2 cellular contexts compared by ENCODE assay signal in the genomic region with DNA sequence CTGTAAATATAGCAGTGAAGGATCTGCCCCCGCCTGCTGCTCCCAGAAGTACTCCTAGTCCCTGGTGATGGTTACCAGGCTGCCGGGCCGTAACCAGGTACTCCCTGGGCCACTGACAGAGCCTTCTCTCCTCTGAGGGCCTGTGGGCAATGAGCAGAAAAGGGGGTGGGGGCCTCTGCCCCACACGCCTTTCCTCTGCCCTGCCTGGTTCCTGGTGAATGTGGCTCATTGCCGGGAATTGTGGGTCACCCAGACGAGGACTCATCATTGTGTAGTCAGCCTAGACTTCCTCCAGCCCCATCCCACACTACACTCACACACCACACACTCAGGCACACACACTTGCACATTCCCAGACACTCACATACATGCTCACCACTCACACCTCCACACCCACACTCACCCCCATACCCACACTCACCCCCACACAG.
TF ChIP-seq lines count a peak whose summit lies in the region.

No MANE protein-coding gene starts in this region.

TF ChIP-seq in IMR-90, 13 proteins besides CTCF, POLR2A, EP300 and RAD21:
- peak; percentile 41; the same call in 1 of the 2 replicates for TF ChIP-seq MAZ (IDR thresholded peaks at IDR 0.05; ENCODE audit: borderline replicate concordance, low read depth, low read length)
- peak; percentile 10; the same call in 1 of the 2 replicates for TF ChIP-seq FOS (IDR thresholded peaks at IDR 0.05; ENCODE audit: low read depth, low read length)
- TF ChIP-seq, protein P1, sequence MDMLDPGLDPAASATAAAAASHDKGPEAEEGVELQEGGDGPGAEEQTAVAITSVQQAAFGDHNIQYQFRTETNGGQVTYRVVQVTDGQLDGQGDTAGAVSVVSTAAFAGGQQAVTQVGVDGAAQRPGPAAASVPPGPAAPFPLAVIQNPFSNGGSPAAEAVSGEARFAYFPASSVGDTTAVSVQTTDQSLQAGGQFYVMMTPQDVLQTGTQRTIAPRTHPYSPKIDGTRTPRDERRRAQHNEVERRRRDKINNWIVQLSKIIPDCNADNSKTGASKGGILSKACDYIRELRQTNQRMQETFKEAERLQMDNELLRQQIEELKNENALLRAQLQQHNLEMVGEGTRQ (IDR thresholded peaks at IDR 0.05; ENCODE audit: low read depth, low read length), result no peak

TF ChIP-seq in H1, 55 proteins besides CTCF, POLR2A, EP300 and RAD21:
- TF ChIP-seq RBBP5 (IDR thresholded peaks at IDR 0.05; ENCODE audit: borderline replicate concordance, low read depth, low read length), result no peak
- TF ChIP-seq GABPA (IDR thresholded peaks at IDR 0.05; ENCODE audit: borderline replicate concordance, insufficient read depth, low read length), result no peak
- no peak for TF ChIP-seq SP4 (IDR thresholded peaks at IDR 0.05; ENCODE audit: low read length)
- TF ChIP-seq KDM4A (IDR thresholded peaks at IDR 0.05; ENCODE audit: low read depth, low read length, severe bottlenecking), result no peak
- TF ChIP-seq TAF1 (IDR thresholded peaks at IDR 0.05; ENCODE audit: low read depth, low read length), result no peak
TF ChIP-seq in H1: peak in this region for 0.
